ENCODE assay signal across 21 cellular contexts in the genomic region with DNA sequence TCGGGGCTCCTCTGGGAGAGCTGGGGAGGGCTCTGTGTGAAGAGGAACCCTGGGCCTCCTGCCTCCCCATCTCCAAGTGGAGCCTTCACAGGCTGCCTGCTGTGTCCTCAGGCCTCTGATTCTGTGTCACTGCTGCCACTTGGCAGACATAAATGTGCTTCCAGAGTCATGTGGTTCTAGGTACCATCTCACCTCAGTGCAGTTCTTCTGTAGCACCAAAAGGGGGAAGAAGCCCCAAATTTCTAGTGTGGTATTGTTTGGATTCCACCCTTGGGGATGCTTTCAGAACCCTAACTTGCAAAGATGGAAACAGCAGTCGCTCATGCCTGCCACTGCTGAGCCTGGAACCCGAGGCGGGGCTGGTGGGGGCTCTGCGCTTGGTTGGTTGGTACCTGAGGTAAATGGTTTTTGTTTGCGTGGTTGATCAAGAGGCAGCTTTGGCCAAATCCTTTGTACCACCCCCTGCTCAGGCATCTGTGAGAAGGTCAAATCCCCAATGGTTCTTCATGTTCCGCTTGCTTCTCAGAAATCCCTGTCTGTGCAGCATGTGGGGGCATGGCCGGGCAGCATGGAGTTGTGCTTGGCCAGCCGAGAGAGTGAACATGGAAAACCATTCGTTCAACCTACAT. TPM values are rescaled to one million over a fixed set of nuclear protein-coding genes. Genes with fewer than 3 reads are reported as not detected.
DNase-seq lines count a peak whose midpoint lies in the region; ATAC-seq lines count a peak whose summit lies in the region.
"Had no signal": no experiment of that assay in that cellular context is flagged by ENCODE, and none has a peak within 500 bp of the region (broad histone marks: within the 10 kb centered on the region; RNA-seq: fewer than 3 reads in every experiment).

No MANE protein-coding gene starts in this region.

- CTCF ChIA-PET in activated CD8-positive, alpha-beta memory T cell treated with anti-CD3 and anti-CD28 coated beads, Interleukin-2, amount 10 ng/mL, durations not matched to agents 7 days and 5 days (lab: Charles Lee) = no interaction called here

- no peak overlapping the region for H3K4me3 Mint-ChIP-seq in activated CD8-positive, alpha-beta memory T cell treated with anti-CD3 and anti-CD28 coated beads, Interleukin-2, amount 10 ng/mL, durations not matched to agents 7 days and 5 days
- H3K4me3 Mint-ChIP-seq: T-helper 1 cell treated with Interleukin-12 subunit alpha and Interleukin-12 subunit beta and Interleukin-4 antibody, amounts not matched to agents 30 μg/mL and 1 μg/mL, for 36 hours had no signal

- H3K36me3 Mint-ChIP-seq in activated CD8-positive, alpha-beta memory T cell treated with anti-CD3 and anti-CD28 coated beads, Interleukin-2, amount 10 ng/mL, durations not matched to agents 7 days and 5 days = peaks cover 43% of the 10 kb centered on the region
- H3K36me3 Mint-ChIP-seq: activated naive CD4-positive, alpha-beta T cell treated with anti-CD3 and anti-CD28 coated beads, Interleukin-2, amount 50 U/mL, for 72 hours had no signal

- H3K27ac Mint-ChIP-seq in activated CD8-positive, alpha-beta memory T cell treated with anti-CD3 and anti-CD28 coated beads, Interleukin-2, amount 10 ng/mL, durations not matched to agents 7 days and 5 days = no peak overlapping the region
- H3K27ac Mint-ChIP-seq: T-helper 1 cell treated with Interleukin-12 subunit alpha and Interleukin-12 subunit beta and Interleukin-4 antibody, amounts not matched to agents 30 μg/mL and 1 μg/mL, for 36 hours had no signal

- DNase-seq in activated CD8-positive, alpha-beta memory T cell treated with anti-CD3 and anti-CD28 coated beads, Interleukin-2, amount 10 ng/mL, durations not matched to agents 7 days and 5 days = peak; percentile 38
- DNase-seq in activated CD8-positive, alpha-beta memory T cell treated with anti-CD3 and anti-CD28 coated beads, Interleukin-2, amount 50 U/mL, for 48 hours = no peak
- DNase-seq in NAMALWA (ENCODE audit: low spot score) (peak; percentile 16), cerebellar cortex (ENCODE audit: low spot score) (peak; percentile 56), NCI-H1694 treated with DMSO at 0.1 percent for 48 hours (lab: John Stamatoyannopoulos, UW) (no peak), amniotic stem cell (lab: John Stamatoyannopoulos, UW) (no peak)
- peak; percentile 15 for DNase-seq in stimulated activated CD8-positive, alpha-beta memory T cell treated with anti-CD3 and anti-CD28 coated beads, Interleukin-4, amount 100 ng/mL, for 48 hours
- DNase-seq: aorta, BE2C, Caco-2, kidney, mucosa of descending colon, NCI-H1417 treated with DMSO at 0.1 percent for 48 hours, NCI-H2171 treated with DMSO at 0.1 percent for 48 hours, NCI-H524 treated with DMSO at 0.1 percent for 48 hours, testis, uterus had no signal

- H3K4me1 Mint-ChIP-seq in activated CD8-positive, alpha-beta memory T cell treated with anti-CD3 and anti-CD28 coated beads, Interleukin-2, amount 10 ng/mL, durations not matched to agents 7 days and 5 days = no peaks in the 10 kb centered on the region

- no peaks in the 10 kb centered on the region for H3K27me3 Mint-ChIP-seq in activated CD8-positive, alpha-beta memory T cell treated with anti-CD3 and anti-CD28 coated beads, Interleukin-2, amount 10 ng/mL, durations not matched to agents 7 days and 5 days
- H3K27me3 Mint-ChIP-seq: IgD-negative memory B cell had no signal

- no peak for ATAC-seq in activated CD8-positive, alpha-beta memory T cell treated with anti-CD3 and anti-CD28 coated beads, Interleukin-2, amount 10 ng/mL, durations not matched to agents 7 days and 5 days
- ATAC-seq in HG03460 (IDR thresholded peaks at IDR 0.05; ENCODE audit: unreplicated experiment) = no peak
- ATAC-seq: mucosa of descending colon had no signal

- no peaks in the 10 kb centered on the region for H3K9me3 Mint-ChIP-seq in activated CD8-positive, alpha-beta memory T cell treated with anti-CD3 and anti-CD28 coated beads, Interleukin-2, amount 10 ng/mL, durations not matched to agents 7 days and 5 days (ENCODE audit: low read depth)
- H3K9me3 Mint-ChIP-seq: activated naive CD4-positive, alpha-beta T cell treated with anti-CD3 and anti-CD28 coated beads, Interleukin-2, amount 50 U/mL, for 72 hours; IgD-negative memory B cell; T-helper 1 cell treated with Interleukin-12 subunit alpha and Interleukin-12 subunit beta and Interleukin-4 antibody, amounts not matched to agents 30 μg/mL and 1 μg/mL, for 36 hours had no signal

RNA-seq across cellular contexts. Expression of gene COA5, which starts 27.5 kb away (rescaled TPM):
- total RNA-seq in activated CD8-positive, alpha-beta memory T cell treated with anti-CD3 and anti-CD28 coated beads, Interleukin-2, amount 10 ng/mL, durations not matched to agents 7 days and 5 days = 10 to 100 TPM; 22.2 to 26.0 TPM

RNA-seq across cellular contexts. Expression of gene UNC50, which starts 27.6 kb away (rescaled TPM):
- total RNA-seq in activated CD8-positive, alpha-beta memory T cell treated with anti-CD3 and anti-CD28 coated beads, Interleukin-2, amount 10 ng/mL, durations not matched to agents 7 days and 5 days = 10 to 100 TPM; 26.7 to 33.5 TPM

Comparison
In these comparisons a context has a peak if more than half of its experiments do, and no peak if none do; other contexts are left out.
1. DNase-seq: peak in activated CD8-positive, alpha-beta memory T cell treated with anti-CD3 and anti-CD28 coated beads, Interleukin-2, amount 10 ng/mL, durations not matched to agents 7 days and 5 days (single experiment), NAMALWA (single experiment), cerebellar cortex (single experiment) and stimulated activated CD8-positive, alpha-beta memory T cell treated with anti-CD3 and anti-CD28 coated beads, Interleukin-4, amount 100 ng/mL, for 48 hours (single experiment); none in activated CD8-positive, alpha-beta memory T cell treated with anti-CD3 and anti-CD28 coated beads, Interleukin-2, amount 50 U/mL, for 48 hours (single experiment), NCI-H1694 treated with DMSO at 0.1 percent for 48 hours (single experiment) and amniotic stem cell (single experiment).